ENCODE assay signal across 27 cellular contexts in genomic region chr7:94803821-94804220, GRCh38.
"Had no signal": no experiment of that assay in that cellular context is flagged by ENCODE, and none has a peak within 500 bp of the region (broad histone marks: within the 10 kb centered on the region; RNA-seq: fewer than 3 reads in every experiment).

No MANE protein-coding gene starts in this region.

- H3K9ac ChIP-seq: neural progenitor cell, parathyroid adenoma had no signal

- H3K79me2 ChIP-seq: parathyroid adenoma had no signal

- H2AFZ ChIP-seq: neural progenitor cell, parathyroid adenoma had no signal

- H3K4me3 ChIP-seq: neural progenitor cell, ovary, psoas muscle, skin epidermis, smooth muscle cell, spleen, suprapubic skin, testis, tibial artery, transverse colon, upper lobe of right lung, uterus had no signal

- H3K9me3 ChIP-seq: ovary, suprapubic skin, testis, tibial artery, transverse colon, upper lobe of right lung, uterus had no signal

- ATAC-seq: naive thymus-derived CD4-positive, alpha-beta T cell; natural killer cell; psoas muscle; right cardiac atrium; sciatic nerve; stimulated activated effector memory CD8-positive, alpha-beta T cell treated with anti-CD3 and anti-CD28 coated beads, Interleukin-12 subunit alpha, Interleukin-12 subunit beta, amount 100 ng/mL, for 72 hours; stimulated activated naive B cell treated with anti-CD40 and anti-IgM and Interleukin-4, amounts not matched to agents 10 μg/mL and 1 μg/mL and 100 μg/mL, for 72 hours; stimulated activated naive CD8-positive, alpha-beta T cell treated with anti-CD3 and anti-CD28 coated beads, Interleukin-15, amount 100 ng/mL, for 72 hours; stimulated activated naive CD8-positive, alpha-beta T cell treated with anti-CD3 and anti-CD28 coated beads, Interleukin-15, Interleukin-2, amounts not matched to agents 100 U/mL and 50 U/mL, for 24 hours; upper lobe of right lung had no signal

- H3K27me3 ChIP-seq: neural progenitor cell, ovary, spleen, suprapubic skin, testis, tibial artery, transverse colon, upper lobe of right lung, uterus had no signal

- H3K36me3 ChIP-seq: neural progenitor cell, ovary, spleen, suprapubic skin, tibial artery, transverse colon, upper lobe of right lung, uterus had no signal

- H3K27ac ChIP-seq: neural progenitor cell, ovary, parathyroid adenoma, psoas muscle, skin epidermis, spleen, suprapubic skin, testis, tibial artery, transverse colon, upper lobe of right lung, uterus had no signal

- H3K4me2 ChIP-seq: neural progenitor cell, smooth muscle cell had no signal

- H3K4me1 ChIP-seq: neural progenitor cell, parathyroid adenoma, psoas muscle, spleen, suprapubic skin, testis, tibial artery, transverse colon, upper lobe of right lung, uterus had no signal

- DNase-seq: naive thymus-derived CD4-positive, alpha-beta T cell; natural killer cell; occipital lobe; ovary; posterior cingulate gyrus; psoas muscle; right cardiac atrium; spleen; stimulated activated CD4-positive, alpha-beta T cell treated with anti-CD3 and anti-CD28 coated beads, Interleukin-12 subunit alpha, Interleukin-12 subunit beta, amount 100 ng/mL, for 4 hours; stimulated activated CD4-positive, alpha-beta T cell treated with anti-CD3 and anti-CD28 coated beads, Interleukin-1b, Interleukin-23, amount 100 ng/mL, for 48 hours; stimulated activated CD4-positive, alpha-beta T cell treated with anti-CD3 and anti-CD28 coated beads, Interleukin-4, amount 100 ng/mL, for 24 hours; stimulated activated naive B cell treated with anti-CD40 and anti-IgM and Interleukin-4, amounts not matched to agents 10 μg/mL and 1 μg/mL and 100 μg/mL, for 72 hours; stimulated activated naive CD8-positive, alpha-beta T cell treated with anti-CD3 and anti-CD28 coated beads, Interleukin-15, amount 100 ng/mL, for 72 hours; stimulated activated naive CD8-positive, alpha-beta T cell treated with anti-CD3 and anti-CD28 coated beads, Interleukin-15, Interleukin-2, amounts not matched to agents 100 U/mL and 50 U/mL, for 24 hours; substantia nigra; testis; tibial artery; transverse colon; upper lobe of right lung; uterus had no signal
